ENCODE assay signal across 22 cellular contexts in the genomic region with DNA sequence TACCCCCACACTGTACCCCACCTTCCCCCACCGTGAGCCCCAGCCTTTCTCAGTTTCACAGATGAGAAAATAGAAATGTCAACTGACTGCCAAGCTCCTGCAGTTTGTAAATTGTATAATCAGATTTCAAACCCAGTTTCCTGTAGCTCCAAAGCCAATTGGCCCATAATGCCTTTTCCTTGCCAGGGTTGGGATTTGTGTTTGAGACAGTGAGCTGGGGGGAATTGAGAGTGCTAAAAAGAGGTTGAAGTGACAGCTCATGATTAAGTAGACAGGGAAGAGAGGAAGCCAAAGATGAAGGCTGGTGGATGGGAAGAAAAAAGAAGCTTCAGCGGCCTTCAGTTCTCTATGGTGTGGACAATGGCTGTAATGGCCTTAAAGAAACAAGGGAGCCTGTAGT.
"Had no signal": no experiment of that assay in that cellular context is flagged by ENCODE, and none has a peak within 500 bp of the region (broad histone marks: within the 10 kb centered on the region; RNA-seq: fewer than 3 reads in every experiment).

No MANE protein-coding gene starts in this region.

- DNase-seq: activated CD4-positive, alpha-beta T cell treated with anti-CD3 and anti-CD28 coated beads for 1 hour; activated CD4-positive, alpha-beta T cell treated with anti-CD3 and anti-CD28 coated beads, Interleukin-2, amount 50 U/mL, for 1 hour; activated CD8-positive, alpha-beta T cell treated with anti-CD3 and anti-CD28 coated beads, Interleukin-2, amount 10 ng/mL, durations not matched to agents 7 days and 5 days; activated gamma-delta T cell; activated naive CD4-positive, alpha-beta T cell treated with anti-CD3 and anti-CD28 coated beads, Interleukin-2, amount 50 U/mL, for 16 hours; activated naive CD8-positive, alpha-beta T cell treated with anti-CD3 and anti-CD28 coated beads, Interleukin-2, amount 50 U/mL, for 24 hours; brain microvascular endothelial cell; dorsolateral prefrontal cortex; effector memory CD8-positive, alpha-beta T cell; left ventricle myocardium superior; mammary epithelial cell; occipital lobe; stimulated activated CD4-positive, alpha-beta T cell treated with anti-CD3 and anti-CD28 coated beads, Interleukin-4, amount 100 ng/mL, for 1 hour; stimulated activated naive CD4-positive, alpha-beta T cell treated with Interleukin-2 at 50 U/mL for 16 hours; T-cell; upper lobe of left lung had no signal

- H3K4me3 ChIP-seq: dorsolateral prefrontal cortex, thoracic aorta, upper lobe of left lung had no signal

- H3K9me3 ChIP-seq: thoracic aorta, upper lobe of left lung had no signal

- H3K36me3 ChIP-seq: brain microvascular endothelial cell, thoracic aorta, upper lobe of left lung had no signal

- H3K27ac ChIP-seq: thoracic aorta, upper lobe of left lung had no signal

- H3K27ac Mint-ChIP-seq: activated CD8-positive, alpha-beta T cell treated with anti-CD3 and anti-CD28 coated beads, Interleukin-2, amount 10 ng/mL, durations not matched to agents 7 days and 5 days; activated naive CD8-positive, alpha-beta T cell treated with anti-CD3 and anti-CD28 coated beads, Interleukin-2, amount 50 U/mL, for 24 hours; activated T-helper 1 cell treated with anti-CD3 and anti-CD28 coated beads, Interleukin-12 subunit alpha, Interleukin-12 subunit beta, Interleukin-2, Interleukin-4 antibody, amounts not matched to agents 30 ng/mL and 10 ng/mL and 1 ng/mL, durations not matched to agents 14 hours and 24 hours and 36 hours; effector memory CD8-positive, alpha-beta T cell; nephron; T-cell; T-helper 2 cell treated with Interferon-gamma antibody and Interleukin-4, amounts not matched to agents 5 μg/mL and 100 μg/mL, for 36 hours had no signal

- H3K36me3 Mint-ChIP-seq: T-cell had no signal

- H3K9me3 Mint-ChIP-seq: activated naive CD8-positive, alpha-beta T cell treated with anti-CD3 and anti-CD28 coated beads, Interleukin-2, amount 50 U/mL, for 24 hours; activated T-helper 1 cell treated with anti-CD3 and anti-CD28 coated beads, Interleukin-12 subunit alpha, Interleukin-12 subunit beta, Interleukin-2, Interleukin-4 antibody, amounts not matched to agents 30 ng/mL and 10 ng/mL and 1 ng/mL, durations not matched to agents 14 hours and 24 hours and 36 hours; central memory CD8-positive, alpha-beta T cell; effector memory CD8-positive, alpha-beta T cell; nephron; T-cell; T-helper 2 cell treated with Interferon-gamma antibody and Interleukin-4, amounts not matched to agents 5 μg/mL and 100 μg/mL, for 36 hours had no signal

- ATAC-seq: activated CD8-positive, alpha-beta T cell treated with anti-CD3 and anti-CD28 coated beads, Interleukin-2, amount 10 ng/mL, durations not matched to agents 7 days and 5 days; activated naive CD8-positive, alpha-beta T cell treated with anti-CD3 and anti-CD28 coated beads, Interleukin-2, amount 50 U/mL, for 24 hours; effector memory CD8-positive, alpha-beta T cell; esophagus mucosa; left ventricle myocardium superior; T-cell had no signal

- H3K4me1 Mint-ChIP-seq: activated naive CD8-positive, alpha-beta T cell treated with anti-CD3 and anti-CD28 coated beads, Interleukin-2, amount 50 U/mL, for 24 hours; central memory CD8-positive, alpha-beta T cell had no signal

- H3K27me3 ChIP-seq: brain microvascular endothelial cell, dorsolateral prefrontal cortex, upper lobe of left lung had no signal

- H3K4me3 Mint-ChIP-seq: activated CD8-positive, alpha-beta T cell treated with anti-CD3 and anti-CD28 coated beads, Interleukin-2, amount 10 ng/mL, durations not matched to agents 7 days and 5 days; activated naive CD8-positive, alpha-beta T cell treated with anti-CD3 and anti-CD28 coated beads, Interleukin-2, amount 50 U/mL, for 24 hours; activated T-helper 1 cell treated with anti-CD3 and anti-CD28 coated beads, Interleukin-12 subunit alpha, Interleukin-12 subunit beta, Interleukin-2, Interleukin-4 antibody, amounts not matched to agents 30 ng/mL and 10 ng/mL and 1 ng/mL, durations not matched to agents 14 hours and 24 hours and 36 hours; central memory CD8-positive, alpha-beta T cell; effector memory CD8-positive, alpha-beta T cell; nephron; T-cell; T-helper 2 cell treated with Interferon-gamma antibody and Interleukin-4, amounts not matched to agents 5 μg/mL and 100 μg/mL, for 36 hours had no signal
